In the genomic region with DNA sequence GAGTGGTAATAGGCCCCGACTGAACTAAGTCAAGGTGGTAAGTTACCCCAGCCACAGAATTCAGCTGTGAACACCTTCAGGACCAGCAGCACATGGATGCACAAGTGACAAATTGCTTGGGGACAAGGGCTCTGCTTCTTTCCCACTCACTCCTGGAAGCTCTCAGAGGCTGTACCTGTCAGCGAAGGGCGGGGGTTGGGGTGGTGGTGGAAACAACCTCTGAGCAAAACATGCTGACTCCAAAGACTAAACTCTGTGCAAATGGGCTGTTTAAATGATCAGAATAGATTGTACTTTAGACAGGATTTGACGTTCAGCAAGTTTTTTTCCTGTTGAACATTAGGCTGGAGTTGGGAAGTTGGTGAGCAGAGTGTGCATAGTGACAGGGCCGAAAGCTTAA, we compare ENCODE assay signal across 2 cellular contexts.
TF ChIP-seq lines count a peak whose summit lies in the region.

No MANE protein-coding gene starts in this region.

TF ChIP-seq in HepG2, 621 proteins besides CTCF, POLR2A, EP300 and RAD21:
- TF ChIP-seq NKX3-1 (CRISPR knock-in tag; IDR thresholded peaks at IDR 0.05) (no peak), MATR3 (CRISPR knock-in tag; IDR thresholded peaks at IDR 0.05) (no peak), HMG20B (CRISPR knock-in tag; conservative IDR thresholded peaks at IDR 0.05) (no peak), NCOR1 (IDR thresholded peaks at IDR 0.05; ENCODE audit: borderline replicate concordance, low read length) (no peak)

TF ChIP-seq in H1, 55 proteins besides CTCF, POLR2A, EP300 and RAD21:
- TF ChIP-seq CBX5 (IDR thresholded peaks at IDR 0.05; ENCODE audit: low read depth, low read length): no peak
- no peak for TF ChIP-seq RBBP5 (IDR thresholded peaks at IDR 0.05; ENCODE audit: borderline replicate concordance, low read depth, low read length)
- TF ChIP-seq TCF12 (IDR thresholded peaks at IDR 0.05; ENCODE audit: low read depth, low read length): no peak
- TF ChIP-seq PHF8 (conservative IDR thresholded peaks at IDR 0.05; ENCODE audit: low read depth, low read length): no peak
- no peak for TF ChIP-seq SP1 (IDR thresholded peaks at IDR 0.05; ENCODE audit: low read depth, low read length)
- TF ChIP-seq GABPA (IDR thresholded peaks at IDR 0.05; ENCODE audit: borderline replicate concordance, insufficient read depth, low read length): no peak
- TF ChIP-seq KDM1A (IDR thresholded peaks at IDR 0.05; ENCODE audit: borderline replicate concordance, low read length): no peak
- no peak for TF ChIP-seq MAFK (IDR thresholded peaks at IDR 0.05; ENCODE audit: low read depth, low read length)
- no peak for TF ChIP-seq RXRA (IDR thresholded peaks at IDR 0.05; ENCODE audit: insufficient read depth, low read depth, low read length)
- no peak for TF ChIP-seq KDM5A (IDR thresholded peaks at IDR 0.05; ENCODE audit: low read length)
- TF ChIP-seq, protein P1, sequence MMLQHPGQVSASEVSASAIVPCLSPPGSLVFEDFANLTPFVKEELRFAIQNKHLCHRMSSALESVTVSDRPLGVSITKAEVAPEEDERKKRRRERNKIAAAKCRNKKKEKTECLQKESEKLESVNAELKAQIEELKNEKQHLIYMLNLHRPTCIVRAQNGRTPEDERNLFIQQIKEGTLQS (IDR thresholded peaks at IDR 0.05; ENCODE audit: insufficient read depth, low read depth, low read length): no peak
- TF ChIP-seq NANOG (IDR thresholded peaks at IDR 0.05; ENCODE audit: insufficient read depth, low read depth, low read length, poor library complexity, severe bottlenecking): no peak
- TF ChIP-seq SP4 (IDR thresholded peaks at IDR 0.05; ENCODE audit: low read length): no peak
- no peak for TF ChIP-seq SP2 (IDR thresholded peaks at IDR 0.05; ENCODE audit: low read length)
- TF ChIP-seq CREB1 (IDR thresholded peaks at IDR 0.05): no peak
- TF ChIP-seq, protein P2, sequence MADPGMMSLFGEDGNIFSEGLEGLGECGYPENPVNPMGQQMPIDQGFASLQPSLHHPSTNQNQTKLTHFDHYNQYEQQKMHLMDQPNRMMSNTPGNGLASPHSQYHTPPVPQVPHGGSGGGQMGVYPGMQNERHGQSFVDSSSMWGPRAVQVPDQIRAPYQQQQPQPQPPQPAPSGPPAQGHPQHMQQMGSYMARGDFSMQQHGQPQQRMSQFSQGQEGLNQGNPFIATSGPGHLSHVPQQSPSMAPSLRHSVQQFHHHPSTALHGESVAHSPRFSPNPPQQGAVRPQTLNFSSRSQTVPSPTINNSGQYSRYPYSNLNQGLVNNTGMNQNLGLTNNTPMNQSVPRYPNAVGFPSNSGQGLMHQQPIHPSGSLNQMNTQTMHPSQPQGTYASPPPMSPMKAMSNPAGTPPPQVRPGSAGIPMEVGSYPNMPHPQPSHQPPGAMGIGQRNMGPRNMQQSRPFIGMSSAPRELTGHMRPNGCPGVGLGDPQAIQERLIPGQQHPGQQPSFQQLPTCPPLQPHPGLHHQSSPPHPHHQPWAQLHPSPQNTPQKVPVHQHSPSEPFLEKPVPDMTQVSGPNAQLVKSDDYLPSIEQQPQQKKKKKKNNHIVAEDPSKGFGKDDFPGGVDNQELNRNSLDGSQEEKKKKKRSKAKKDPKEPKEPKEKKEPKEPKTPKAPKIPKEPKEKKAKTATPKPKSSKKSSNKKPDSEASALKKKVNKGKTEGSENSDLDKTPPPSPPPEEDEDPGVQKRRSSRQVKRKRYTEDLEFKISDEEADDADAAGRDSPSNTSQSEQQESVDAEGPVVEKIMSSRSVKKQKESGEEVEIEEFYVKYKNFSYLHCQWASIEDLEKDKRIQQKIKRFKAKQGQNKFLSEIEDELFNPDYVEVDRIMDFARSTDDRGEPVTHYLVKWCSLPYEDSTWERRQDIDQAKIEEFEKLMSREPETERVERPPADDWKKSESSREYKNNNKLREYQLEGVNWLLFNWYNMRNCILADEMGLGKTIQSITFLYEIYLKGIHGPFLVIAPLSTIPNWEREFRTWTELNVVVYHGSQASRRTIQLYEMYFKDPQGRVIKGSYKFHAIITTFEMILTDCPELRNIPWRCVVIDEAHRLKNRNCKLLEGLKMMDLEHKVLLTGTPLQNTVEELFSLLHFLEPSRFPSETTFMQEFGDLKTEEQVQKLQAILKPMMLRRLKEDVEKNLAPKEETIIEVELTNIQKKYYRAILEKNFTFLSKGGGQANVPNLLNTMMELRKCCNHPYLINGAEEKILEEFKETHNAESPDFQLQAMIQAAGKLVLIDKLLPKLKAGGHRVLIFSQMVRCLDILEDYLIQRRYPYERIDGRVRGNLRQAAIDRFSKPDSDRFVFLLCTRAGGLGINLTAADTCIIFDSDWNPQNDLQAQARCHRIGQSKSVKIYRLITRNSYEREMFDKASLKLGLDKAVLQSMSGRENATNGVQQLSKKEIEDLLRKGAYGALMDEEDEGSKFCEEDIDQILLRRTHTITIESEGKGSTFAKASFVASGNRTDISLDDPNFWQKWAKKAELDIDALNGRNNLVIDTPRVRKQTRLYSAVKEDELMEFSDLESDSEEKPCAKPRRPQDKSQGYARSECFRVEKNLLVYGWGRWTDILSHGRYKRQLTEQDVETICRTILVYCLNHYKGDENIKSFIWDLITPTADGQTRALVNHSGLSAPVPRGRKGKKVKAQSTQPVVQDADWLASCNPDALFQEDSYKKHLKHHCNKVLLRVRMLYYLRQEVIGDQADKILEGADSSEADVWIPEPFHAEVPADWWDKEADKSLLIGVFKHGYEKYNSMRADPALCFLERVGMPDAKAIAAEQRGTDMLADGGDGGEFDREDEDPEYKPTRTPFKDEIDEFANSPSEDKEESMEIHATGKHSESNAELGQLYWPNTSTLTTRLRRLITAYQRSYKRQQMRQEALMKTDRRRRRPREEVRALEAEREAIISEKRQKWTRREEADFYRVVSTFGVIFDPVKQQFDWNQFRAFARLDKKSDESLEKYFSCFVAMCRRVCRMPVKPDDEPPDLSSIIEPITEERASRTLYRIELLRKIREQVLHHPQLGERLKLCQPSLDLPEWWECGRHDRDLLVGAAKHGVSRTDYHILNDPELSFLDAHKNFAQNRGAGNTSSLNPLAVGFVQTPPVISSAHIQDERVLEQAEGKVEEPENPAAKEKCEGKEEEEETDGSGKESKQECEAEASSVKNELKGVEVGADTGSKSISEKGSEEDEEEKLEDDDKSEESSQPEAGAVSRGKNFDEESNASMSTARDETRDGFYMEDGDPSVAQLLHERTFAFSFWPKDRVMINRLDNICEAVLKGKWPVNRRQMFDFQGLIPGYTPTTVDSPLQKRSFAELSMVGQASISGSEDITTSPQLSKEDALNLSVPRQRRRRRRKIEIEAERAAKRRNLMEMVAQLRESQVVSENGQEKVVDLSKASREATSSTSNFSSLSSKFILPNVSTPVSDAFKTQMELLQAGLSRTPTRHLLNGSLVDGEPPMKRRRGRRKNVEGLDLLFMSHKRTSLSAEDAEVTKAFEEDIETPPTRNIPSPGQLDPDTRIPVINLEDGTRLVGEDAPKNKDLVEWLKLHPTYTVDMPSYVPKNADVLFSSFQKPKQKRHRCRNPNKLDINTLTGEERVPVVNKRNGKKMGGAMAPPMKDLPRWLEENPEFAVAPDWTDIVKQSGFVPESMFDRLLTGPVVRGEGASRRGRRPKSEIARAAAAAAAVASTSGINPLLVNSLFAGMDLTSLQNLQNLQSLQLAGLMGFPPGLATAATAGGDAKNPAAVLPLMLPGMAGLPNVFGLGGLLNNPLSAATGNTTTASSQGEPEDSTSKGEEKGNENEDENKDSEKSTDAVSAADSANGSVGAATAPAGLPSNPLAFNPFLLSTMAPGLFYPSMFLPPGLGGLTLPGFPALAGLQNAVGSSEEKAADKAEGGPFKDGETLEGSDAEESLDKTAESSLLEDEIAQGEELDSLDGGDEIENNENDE (IDR thresholded peaks at IDR 0.05; ENCODE audit: insufficient replicate concordance, low read length): no peak
- TF ChIP-seq JUND (IDR thresholded peaks at IDR 0.05; ENCODE audit: low read length): no peak
- no peak for TF ChIP-seq EZH2 (IDR thresholded peaks at IDR 0.05; ENCODE audit: low read depth, low read length, severe bottlenecking)
